ENCODE assay signal across 10 cellular contexts in genomic region chr4:139017861-139018260, GRCh38. TPM values are rescaled to one million over a fixed set of nuclear protein-coding genes. Genes with fewer than 3 reads are reported as not detected.
DNase-seq lines count a peak whose midpoint lies in the region; ATAC-seq and TF ChIP-seq lines count a peak whose summit lies in the region.
"Had no signal": no experiment of that assay in that cellular context is flagged by ENCODE, and none has a peak within 500 bp of the region (broad histone marks: within the 10 kb centered on the region; RNA-seq: fewer than 3 reads in every experiment).

No MANE protein-coding gene starts in this region.

- peak overlapping the region; percentile 79 for H3K4me2 ChIP-seq in BLaER1

- H3K36me3 ChIP-seq in BLaER1 (peaks cover 39% of the 10 kb centered on the region), HEK293 (ENCODE audit: control insufficient read depth in 2 of 2, insufficient read depth in 1 of 2, low read length in 2 of 2) (peaks cover 0 to 11% of the 10 kb centered on the region in 2 experiments; a peak in 2 of 3 replicates), sigmoid colon (no peaks in the 10 kb centered on the region)

- intact Hi-C loops in sigmoid colon (cut with DNase I): no loop called here

- H3K9ac ChIP-seq in BLaER1: no peak overlapping the region

- H3K27me3 ChIP-seq in BLaER1 (no peaks in the 10 kb centered on the region), sigmoid colon (no peaks in the 10 kb centered on the region)

- peaks cover 39% of the 10 kb centered on the region for H3K4me1 Mint-ChIP-seq in activated CD8-positive, alpha-beta T cell treated with anti-CD3 and anti-CD28 coated beads, Interleukin-2, amount 10 ng/mL, durations not matched to agents 7 days and 5 days (ENCODE audit: low read depth)

- H4K20me1 ChIP-seq in BLaER1: peaks cover 64% of the 10 kb centered on the region

- H3K27ac ChIP-seq in BLaER1 (no peak overlapping the region), HEK293 (ENCODE audit: extremely low read depth, low read depth, low read length) (no peak overlapping the region), sigmoid colon (no peak overlapping the region)

- no peak for TF ChIP-seq EP300 in sigmoid colon (IDR thresholded peaks at IDR 0.05)

- POLR2A ChIA-PET in HEK293 (lab: Yijun Ruan, JAX): no interaction called here
- POLR2A ChIA-PET in activated CD8-positive, alpha-beta T cell treated with anti-CD3 and anti-CD28 coated beads, Interleukin-2, amount 10 ng/mL, durations not matched to agents 7 days and 5 days (lab: Charles Lee): no interaction called here

- peak overlapping the region; percentile 5 for H3K4me3 Mint-ChIP-seq in activated CD8-positive, alpha-beta T cell treated with anti-CD3 and anti-CD28 coated beads, Interleukin-2, amount 10 ng/mL, durations not matched to agents 7 days and 5 days

- 65 to 74% methylated on average over 3 of the region's 3 CpGs for WGBS in sigmoid colon, 2 donors

- peaks cover 21% of the 10 kb centered on the region for H3K36me3 Mint-ChIP-seq in activated CD8-positive, alpha-beta T cell treated with anti-CD3 and anti-CD28 coated beads, Interleukin-2, amount 10 ng/mL, durations not matched to agents 7 days and 5 days (ENCODE audit: low read depth)

- no peak for ATAC-seq in activated CD8-positive, alpha-beta T cell treated with anti-CD3 and anti-CD28 coated beads, Interleukin-2, amount 10 ng/mL, durations not matched to agents 7 days and 5 days
- ATAC-seq: Right ventricle myocardium inferior had no signal

- CTCF ChIA-PET in HEK293 (lab: Yijun Ruan, JAX): interaction anchor here (4.6 kb wide), 1 partner anchor 12 kb away, joined by 28 read pairs; no protein-coding TSS in a partner anchor
- CTCF ChIA-PET in activated CD8-positive, alpha-beta T cell treated with anti-CD3 and anti-CD28 coated beads, Interleukin-2, amount 10 ng/mL, durations not matched to agents 7 days and 5 days (lab: Charles Lee): interaction anchor here (0.8 to 4.5 kb wide), 4 partner anchors 13 to 443 kb away, joined by 3 to 50 read pairs (median 4); no protein-coding TSS in a partner anchor

- DNase-seq in activated CD8-positive, alpha-beta T cell treated with anti-CD3 and anti-CD28 coated beads, Interleukin-2, amount 10 ng/mL, durations not matched to agents 7 days and 5 days: no peak
- no peak for DNase-seq in globus pallidus (ENCODE audit: low spot score)
- DNase-seq in C1 segment of cervical spinal cord (lab: John Stamatoyannopoulos, UW): no peak
- DNase-seq in 8988T: no peak
- no peak for DNase-seq in sigmoid colon
- DNase-seq: NCI-H1092 treated with DMSO at 0.1 percent for 48 hours had no signal

- no peak overlapping the region for H3K27ac Mint-ChIP-seq in activated CD8-positive, alpha-beta T cell treated with anti-CD3 and anti-CD28 coated beads, Interleukin-2, amount 10 ng/mL, durations not matched to agents 7 days and 5 days

- peaks cover 54% of the 10 kb centered on the region for H3K4me1 ChIP-seq in BLaER1
- H3K4me1 ChIP-seq in HEK293 (ENCODE audit: control insufficient read depth, insufficient read depth, low read length): peaks cover 12% of the 10 kb centered on the region
- H3K4me1 ChIP-seq in sigmoid colon: peaks cover 0 to 29% (median 12%) of the 10 kb centered on the region in 4 donors

- H3K9me3 ChIP-seq in BLaER1: no peaks in the 10 kb centered on the region
- H3K9me3 ChIP-seq in HEK293 (ENCODE audit: control insufficient read depth, insufficient read depth, low read depth, low read length): no peaks in the 10 kb centered on the region
- H3K9me3 ChIP-seq in iPS-18c (ENCODE audit: control insufficient read depth, insufficient read depth, low read length): no peaks in the 10 kb centered on the region
- no peaks in the 10 kb centered on the region for H3K9me3 ChIP-seq in sigmoid colon

- H3K4me3 ChIP-seq in BLaER1 (no peak overlapping the region), HEK293 (ENCODE audit: low read depth, low read length) (peak overlapping the region; percentile 9), iPS-18c (ENCODE audit: insufficient read depth, low read depth, low read length) (0 out of 2 replicates have a peak overlapping the region, but pooled peaks have one; percentile 11), sigmoid colon (no peak overlapping the region)

- no peaks in the 10 kb centered on the region for H3K9me3 Mint-ChIP-seq in activated CD8-positive, alpha-beta T cell treated with anti-CD3 and anti-CD28 coated beads, Interleukin-2, amount 10 ng/mL, durations not matched to agents 7 days and 5 days (ENCODE audit: insufficient read depth)

- no peaks in the 10 kb centered on the region for H3K27me3 Mint-ChIP-seq in activated CD8-positive, alpha-beta T cell treated with anti-CD3 and anti-CD28 coated beads, Interleukin-2, amount 10 ng/mL, durations not matched to agents 7 days and 5 days (ENCODE audit: low read depth)

- TF ChIP-seq CTCF in HEK293 (tag by site-specific recombination; IDR thresholded peaks at IDR 0.05) (no peak), sigmoid colon (IDR thresholded peaks at IDR 0.05) (no peak)

- TF ChIP-seq POLR2A in sigmoid colon (IDR thresholded peaks at IDR 0.05): no peak

TF ChIP-seq in HEK293, 187 proteins besides CTCF, POLR2A, EP300 and RAD21:
- TF ChIP-seq ZFHX2 (tag by site-specific recombination; conservative IDR thresholded peaks at IDR 0.05): no peak
- TF ChIP-seq ZNF514 (tag by site-specific recombination; IDR thresholded peaks at IDR 0.05): no peak
- TF ChIP-seq KLF10 (tag by site-specific recombination; IDR thresholded peaks at IDR 0.05): no peak
- TF ChIP-seq PRDM10 (tag by site-specific recombination; IDR thresholded peaks at IDR 0.05): peak; percentile 49; the same call in 1 of the 2 replicates
- no peak for TF ChIP-seq ZBTB10 (tag by site-specific recombination; IDR thresholded peaks at IDR 0.05)

RNA-seq across cellular contexts. Expression of gene NOCT, which starts 2.3 kb away (rescaled TPM):
- total RNA-seq in activated CD8-positive, alpha-beta T cell treated with anti-CD3 and anti-CD28 coated beads, Interleukin-2, amount 10 ng/mL, durations not matched to agents 7 days and 5 days: 1 to 10 TPM; 8.6 to 9.3 TPM
- 1 to 10 TPM; 1.8 to 5.4 (median 2.5) TPM for total RNA-seq in sigmoid colon
- polyA plus RNA-seq in sigmoid colon: 10 to 100 TPM in 1 of 3 donors, 1 to 10 TPM in 2; 2.4 to 10.9 (median 5.3) TPM

Comparison
In these comparisons a context has a peak if more than half of its experiments do, and no peak if none do; other contexts are left out.
1. H3K4me3 ChIP-seq: peak in HEK293 (single experiment) and iPS-18c (single experiment); none in BLaER1 (single experiment) and sigmoid colon (0 of 4).